ENCODE assay signal across 1 cellular context in the genomic region with DNA sequence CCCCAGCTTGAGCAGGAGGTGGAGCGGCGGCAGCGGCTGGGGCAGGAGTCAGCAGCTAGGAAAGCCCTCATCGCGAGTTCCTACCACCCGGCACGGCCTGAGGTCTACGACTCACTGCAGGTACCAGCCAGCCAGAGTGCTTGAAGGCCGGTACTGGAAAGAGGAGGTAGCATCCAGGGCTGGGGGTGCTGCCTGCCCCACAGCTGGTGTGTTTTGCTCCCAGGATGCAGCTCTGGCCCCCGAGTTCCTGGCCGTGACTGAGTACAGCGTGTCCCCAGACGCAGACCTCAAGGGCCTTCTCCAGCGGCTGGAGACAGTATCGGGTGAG.
TF ChIP-seq lines count a peak whose summit lies in the region.

No MANE protein-coding gene starts in this region.

TF ChIP-seq in K562, 482 proteins besides CTCF, POLR2A, EP300 and RAD21:
- TF ChIP-seq, protein P1, sequence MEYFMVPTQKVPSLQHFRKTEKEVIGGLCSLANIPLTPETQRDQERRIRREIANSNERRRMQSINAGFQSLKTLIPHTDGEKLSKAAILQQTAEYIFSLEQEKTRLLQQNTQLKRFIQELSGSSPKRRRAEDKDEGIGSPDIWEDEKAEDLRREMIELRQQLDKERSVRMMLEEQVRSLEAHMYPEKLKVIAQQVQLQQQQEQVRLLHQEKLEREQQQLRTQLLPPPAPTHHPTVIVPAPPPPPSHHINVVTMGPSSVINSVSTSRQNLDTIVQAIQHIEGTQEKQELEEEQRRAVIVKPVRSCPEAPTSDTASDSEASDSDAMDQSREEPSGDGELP (CRISPR knock-in tag; IDR thresholded peaks at IDR 0.05; ENCODE audit: borderline replicate concordance) = no peak
- TF ChIP-seq POLR2G (IDR thresholded peaks at IDR 0.05; ENCODE audit: low read depth, low read length) = peak; percentile 53
TF ChIP-seq in K562: peak in this region for 1.
